In the genomic region with DNA sequence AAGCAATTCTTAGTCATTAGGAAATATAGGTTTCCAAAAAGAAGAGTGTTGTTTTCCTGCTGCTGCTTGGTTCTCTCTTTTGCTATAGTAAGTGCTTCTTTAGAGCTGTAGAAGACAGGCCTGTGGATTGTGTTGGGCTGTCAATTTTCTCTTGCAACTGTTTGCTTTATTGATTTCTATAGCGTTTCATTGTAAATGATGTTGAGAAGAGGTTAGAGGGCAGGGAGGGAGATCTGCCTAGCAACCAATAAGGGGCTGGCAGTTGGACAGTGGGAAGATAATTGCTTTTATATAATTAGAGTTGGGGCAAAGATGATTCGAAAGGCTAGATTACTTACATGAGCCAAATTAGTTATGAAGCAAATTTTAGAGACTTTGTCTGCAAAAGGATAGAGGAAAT, we compare ENCODE assay signal across 24 cellular contexts. TPM values are rescaled to one million over a fixed set of nuclear protein-coding genes. Genes with fewer than 3 reads are reported as not detected.
DNase-seq lines count a peak whose midpoint lies in the region; TF ChIP-seq lines count a peak whose summit lies in the region.
"Had no signal": no experiment of that assay in that cellular context is flagged by ENCODE, and none has a peak within 500 bp of the region (broad histone marks: within the 10 kb centered on the region; RNA-seq: fewer than 3 reads in every experiment).

No MANE protein-coding gene starts in this region.

- H3K4me3 Mint-ChIP-seq in endodermal cell: no peak overlapping the region
- H3K4me3 Mint-ChIP-seq: activated CD4-positive, alpha-beta memory T cell treated with anti-CD3 and anti-CD28 coated beads for 36 hours; activated naive CD4-positive, alpha-beta T cell treated with anti-CD3 and anti-CD28 coated beads for 36 hours; activated T-helper 1 cell treated with anti-CD3 and anti-CD28 coated beads, Interleukin-12 subunit alpha, Interleukin-12 subunit beta, Interleukin-2, Interleukin-4 antibody, amounts not matched to agents 30 ng/mL and 10 ng/mL and 1 ng/mL, durations not matched to agents 14 hours and 24 hours and 36 hours; naive thymus-derived CD8-positive, alpha-beta T cell; type B pancreatic cell had no signal

- H3K4me1 ChIP-seq in endodermal cell (ENCODE audit: control insufficient read depth, insufficient read depth, low read length) (no peaks in the 10 kb centered on the region), SJCRH30 (no peaks in the 10 kb centered on the region)

- DNase-seq in COLO668 (lab: John Stamatoyannopoulos, UW; ENCODE audit: unreplicated experiment) (peak; percentile 21), HuH-7.5 (ENCODE audit: low spot score) (peak; percentile 53), NCI-H69 (lab: John Stamatoyannopoulos, UW) (peak; percentile 91), endodermal cell (no peak), SJCRH30 (no peak), COLO829 (ENCODE audit: low spot score) (no peak)
- DNase-seq in stimulated activated naive CD4-positive, alpha-beta T cell (lab: John Stamatoyannopoulos, UW): no peak
- DNase-seq: activated CD4-positive, alpha-beta memory T cell treated with anti-CD3 and anti-CD28 coated beads for 36 hours; activated CD4-positive, alpha-beta T cell treated with anti-CD3 and anti-CD28 coated beads for 1 hour; activated CD8-positive, alpha-beta memory T cell treated with anti-CD3 and anti-CD28 coated beads, Interleukin-2, amount 50 U/mL, for 4 hours; activated naive CD4-positive, alpha-beta T cell treated with anti-CD3 and anti-CD28 coated beads for 36 hours; EL; hippocampal formation; naive thymus-derived CD8-positive, alpha-beta T cell; NCI-H1436; NCI-H524; occipital lobe; psoas muscle; stimulated activated CD4-positive, alpha-beta T cell treated with anti-CD3 and anti-CD28 coated beads, Interleukin-15, amount 100 ng/mL, for 24 hours; stimulated activated CD4-positive, alpha-beta T cell treated with anti-CD3 and anti-CD28 coated beads, Interleukin-4, amount 100 ng/mL, for 4 hours had no signal

- no peak for TF ChIP-seq CTCF in endodermal cell (conservative IDR thresholded peaks at IDR 0.05)

- H3K9me3 ChIP-seq in endodermal cell (ENCODE audit: control insufficient read depth, low read length) (no peaks in the 10 kb centered on the region), SJCRH30 (replicated peaks) (no peaks in the 10 kb centered on the region)
- H3K9me3 ChIP-seq: psoas muscle had no signal

- no peaks in the 10 kb centered on the region for H3K27me3 Mint-ChIP-seq in endodermal cell (ENCODE audit: insufficient read depth)
- H3K27me3 Mint-ChIP-seq: type B pancreatic cell had no signal

- 81 to 93% methylated on average over 2 of the region's 2 CpGs for WGBS in endodermal cell (ENCODE audit: insufficient coverage in 1 of 2, insufficient read length in 1 of 2), 2 experiments

- H3K36me3 ChIP-seq in endodermal cell (ENCODE audit: control insufficient read depth, insufficient read depth, low read length): no peaks in the 10 kb centered on the region
- no peaks in the 10 kb centered on the region for H3K36me3 ChIP-seq in SJCRH30

- no peaks in the 10 kb centered on the region for H3K27me3 ChIP-seq in endodermal cell (ENCODE audit: control insufficient read depth, insufficient read depth, low read length, poor library complexity, severe bottlenecking)
- H3K27me3 ChIP-seq in SJCRH30: no peaks in the 10 kb centered on the region

- peak overlapping the region; percentile 38 for H3K27ac ChIP-seq in endodermal cell (ENCODE audit: low read depth, low read length)
- no peak overlapping the region for H3K27ac ChIP-seq in SJCRH30
- H3K27ac ChIP-seq: C4-2B, psoas muscle had no signal

- H3K4me3 ChIP-seq in endodermal cell (ENCODE audit: low read length): no peak overlapping the region
- H3K4me3 ChIP-seq in SJCRH30: no peak overlapping the region
- H3K4me3 ChIP-seq: lung, psoas muscle had no signal

- no peak overlapping the region for H3K27ac Mint-ChIP-seq in endodermal cell
- H3K27ac Mint-ChIP-seq: activated CD4-positive, alpha-beta memory T cell treated with anti-CD3 and anti-CD28 coated beads for 36 hours; activated naive CD4-positive, alpha-beta T cell treated with anti-CD3 and anti-CD28 coated beads for 36 hours; activated T-helper 1 cell treated with anti-CD3 and anti-CD28 coated beads, Interleukin-12 subunit alpha, Interleukin-12 subunit beta, Interleukin-2, Interleukin-4 antibody, amounts not matched to agents 30 ng/mL and 10 ng/mL and 1 ng/mL, durations not matched to agents 14 hours and 24 hours and 36 hours; type B pancreatic cell had no signal

- H3K36me3 Mint-ChIP-seq in endodermal cell (ENCODE audit: low read depth): peaks cover 14% of the 10 kb centered on the region
- H3K36me3 Mint-ChIP-seq: activated CD4-positive, alpha-beta memory T cell treated with anti-CD3 and anti-CD28 coated beads for 36 hours had no signal

- H3K9ac ChIP-seq in endodermal cell (ENCODE audit: extremely low read depth, low read length, poor library complexity, severe bottlenecking): no peak overlapping the region

- no peaks in the 10 kb centered on the region for H3K9me3 Mint-ChIP-seq in endodermal cell
- H3K9me3 Mint-ChIP-seq: activated CD4-positive, alpha-beta memory T cell treated with anti-CD3 and anti-CD28 coated beads for 36 hours; activated naive CD4-positive, alpha-beta T cell treated with anti-CD3 and anti-CD28 coated beads for 36 hours; naive thymus-derived CD8-positive, alpha-beta T cell had no signal

- no peaks in the 10 kb centered on the region for H3K4me1 Mint-ChIP-seq in endodermal cell
- H3K4me1 Mint-ChIP-seq: naive thymus-derived CD8-positive, alpha-beta T cell had no signal

RNA-seq across cellular contexts. Expression of gene UNC13B, which starts 11.1 kb away (rescaled TPM):
- total RNA-seq in endodermal cell: 10 to 100 TPM; 53.9 to 57.2 TPM
- 35.5 TPM for polyA plus RNA-seq in endodermal cell (2013, experiment 1 of 2)
- polyA plus RNA-seq in endodermal cell (2013, experiment 2 of 2): 30.9 TPM
- total RNA-seq in SJCRH30 (2014; rRNA removed; shearing (Covaris generic)): 2.0 and 2.3 TPM in 2 replicates

RNA-seq across cellular contexts. Expression of gene ATOSB, which starts 57.2 kb away (rescaled TPM):
- total RNA-seq in endodermal cell: 10 to 100 TPM; 21.1 to 22.7 TPM
- 28.0 TPM for polyA plus RNA-seq in endodermal cell (2013, experiment 1 of 2)
- 30.0 TPM for polyA plus RNA-seq in endodermal cell (2013, experiment 2 of 2)
- 4.0 and 4.5 TPM in 2 replicates for total RNA-seq in SJCRH30 (2014; rRNA removed; shearing (Covaris generic))

Comparison
In these comparisons a context has a peak if more than half of its experiments do, and no peak if none do; other contexts are left out.
1. DNase-seq: peak in COLO668 (single experiment), HuH-7.5 (single experiment) and NCI-H69 (single experiment); none in endodermal cell (single experiment), SJCRH30 (0 of 2), stimulated activated naive CD4-positive, alpha-beta T cell (0 of 6) and COLO829 (single experiment).
2. RNA of gene UNC13B, which starts 11.1 kb away (total RNA-seq): 53.9 to 57.2 TPM in endodermal cell; 2.0 to 2.3 TPM in SJCRH30; every median in the first group is over 10 times any median in the second.